21 cellular contexts compared by ENCODE assay signal in genomic region chr1:20993716-20994115, GRCh38.
DNase-seq lines count a peak whose midpoint lies in the region; ATAC-seq, FAIRE-seq and TF ChIP-seq lines count a peak whose summit lies in the region.
"Had no signal": no experiment of that assay in that cellular context is flagged by ENCODE, and none has a peak within 500 bp of the region (broad histone marks: within the 10 kb centered on the region; RNA-seq: fewer than 3 reads in every experiment).

No MANE protein-coding gene starts in this region.

- TF ChIP-seq POLR2A in breast epithelium (IDR thresholded peaks at IDR 0.05) = no peak

- H3K27me3 ChIP-seq in breast epithelium = no peaks in the 10 kb centered on the region
- no peaks in the 10 kb centered on the region for H3K27me3 ChIP-seq in KMS-11 (ENCODE audit: insufficient read depth, low read depth)

- TF ChIP-seq CTCF in MCF 10A (IDR thresholded peaks at IDR 0.05; ENCODE audit: unreplicated experiment) (no peak), breast epithelium (IDR thresholded peaks at IDR 0.05) (no peak), KMS-11 (conservative IDR thresholded peaks at IDR 0.05; ENCODE audit: low read depth, low read length) (no peak)

- ATAC-seq in stimulated activated naive B cell treated with anti-CD40 and anti-IgM and Interleukin-4, amounts not matched to agents 10 μg/mL and 1 μg/mL and 100 μg/mL, for 72 hours (replicated peaks) = no peak

- peaks cover 12% of the 10 kb centered on the region for H3K4me1 Mint-ChIP-seq in MCF 10A (ENCODE audit: insufficient read depth, unreplicated experiment)
- H3K4me1 Mint-ChIP-seq in stimulated activated naive B cell treated with anti-CD40 and anti-IgM and Interleukin-4, amounts not matched to agents 10 μg/mL and 1 μg/mL and 100 μg/mL, for 72 hours = peaks cover 10 to 28% of the 10 kb centered on the region in 2 donors

- POLR2A ChIA-PET in MCF 10A (lab: Yijun Ruan, JAX) = interaction anchor here (1.2 to 1.3 kb wide), 2 partner anchors 14 to 207 kb away, joined by 3 read pairs; no protein-coding TSS in a partner anchor

- peak overlapping the region; percentile 85 for H3K4me2 ChIP-seq in KMS-11
- H3K4me2 ChIP-seq: SK-N-SH had no signal

- no peaks in the 10 kb centered on the region for H3K9me3 ChIP-seq in breast epithelium
- H3K9me3 ChIP-seq: SK-N-SH had no signal

- intact Hi-C loops in MCF 10A (cut with micrococcal nuclease) = no loop called here
- intact Hi-C loops in breast epithelium (cut with DNase I; ENCODE audit: low total_unique reads) = no loop called here

- no peak for FAIRE-seq in GM19239 (lab: Jason Lieb, UNC)
- FAIRE-seq: D721Med had no signal

- H3K27ac ChIP-seq in breast epithelium (no peak overlapping the region), KMS-11 (peak overlapping the region; percentile 74; the same call in 1 of the 2 replicates)
- H3K27ac ChIP-seq: HL-60 had no signal

- BruUV-seq in MCF 10A (replicated peaks; lab: Mats Ljungman, UMichigan) = no TSS peak

- no peak overlapping the region for H3K4me3 Mint-ChIP-seq in MCF 10A (ENCODE audit: unreplicated experiment)
- no peak overlapping the region for H3K4me3 Mint-ChIP-seq in stimulated activated naive B cell treated with anti-CD40 and anti-IgM and Interleukin-4, amounts not matched to agents 10 μg/mL and 1 μg/mL and 100 μg/mL, for 72 hours
- H3K4me3 Mint-ChIP-seq: CD8-positive, alpha-beta memory T cell; H9 had no signal

- H4K20me1 ChIP-seq in KMS-11 (ENCODE audit: insufficient read depth) = no peaks in the 10 kb centered on the region

- no peaks in the 10 kb centered on the region for H3K27me3 Mint-ChIP-seq in MCF 10A (ENCODE audit: insufficient read depth, unreplicated experiment)
- H3K27me3 Mint-ChIP-seq in stimulated activated naive B cell treated with anti-CD40 and anti-IgM and Interleukin-4, amounts not matched to agents 10 μg/mL and 1 μg/mL and 100 μg/mL, for 72 hours = no peaks in the 10 kb centered on the region
- H3K27me3 Mint-ChIP-seq: CD8-positive, alpha-beta memory T cell had no signal

- CTCF ChIA-PET in MCF 10A (lab: Yijun Ruan, JAX) = interaction anchor here (1.0 kb wide), 1 partner anchor 201 kb away, joined by 3 read pairs; no protein-coding TSS in a partner anchor

- no peak overlapping the region for H2AFZ ChIP-seq in KMS-11 (ENCODE audit: low read depth)

- H3K4me1 ChIP-seq in breast epithelium = no peaks in the 10 kb centered on the region
- peaks cover 75% of the 10 kb centered on the region for H3K4me1 ChIP-seq in KMS-11 (ENCODE audit: low read depth, poor library complexity, severe bottlenecking)

- H3K4me3 ChIP-seq in breast epithelium (no peak overlapping the region), KMS-11 (IDR thresholded peaks at IDR 0.05; ENCODE audit: insufficient read depth, low read depth, low read length) (no peak overlapping the region)

- H3K36me3 ChIP-seq in breast epithelium (no peaks in the 10 kb centered on the region), KMS-11 (ENCODE audit: insufficient read depth) (no peaks in the 10 kb centered on the region)

- peak overlapping the region; percentile 9 for H3K27ac Mint-ChIP-seq in MCF 10A (ENCODE audit: low read depth, unreplicated experiment)
- H3K27ac Mint-ChIP-seq in stimulated activated naive B cell treated with anti-CD40 and anti-IgM and Interleukin-4, amounts not matched to agents 10 μg/mL and 1 μg/mL and 100 μg/mL, for 72 hours = peak overlapping the region; percentile 37

- H3K9me3 Mint-ChIP-seq in MCF 10A (ENCODE audit: unreplicated experiment) = no peaks in the 10 kb centered on the region
- H3K9me3 Mint-ChIP-seq in stimulated activated naive B cell treated with anti-CD40 and anti-IgM and Interleukin-4, amounts not matched to agents 10 μg/mL and 1 μg/mL and 100 μg/mL, for 72 hours = no peaks in the 10 kb centered on the region
- H3K9me3 Mint-ChIP-seq: CD8-positive, alpha-beta memory T cell; H9 had no signal

- DNase-seq in MCF 10A (ENCODE audit: unreplicated experiment) (no peak), breast epithelium (ENCODE audit: low spot score in 2 of 2) (no peak), dermis microvascular lymphatic vessel endothelial cell (ENCODE audit: low read depth in 2 of 2) (peak; percentile 33 to 43), GM19239 (ENCODE audit: insufficient read length, low spot score) (no peak)
- no peak for DNase-seq in stimulated activated naive B cell treated with anti-CD40 and anti-IgM and Interleukin-4, amounts not matched to agents 10 μg/mL and 1 μg/mL and 100 μg/mL, for 72 hours
- no peak for DNase-seq in activated naive CD4-positive, alpha-beta T cell (lab: John Stamatoyannopoulos, UW)
- DNase-seq: C1 segment of cervical spinal cord; CD8-positive, alpha-beta memory T cell; H9; IMR-90; Kasumi-1; MM.1S; NCI-H1092 treated with DMSO at 0.1 percent for 48 hours; NCI-H2029 treated with DMSO at 0.1 percent for 48 hours; NCI-H774; OCI-M1; SHP77 had no signal

- H3K9ac ChIP-seq in KMS-11 = no peak overlapping the region
- H3K9ac ChIP-seq: SK-N-SH had no signal

- peaks cover 12% of the 10 kb centered on the region for H3K36me3 Mint-ChIP-seq in MCF 10A (ENCODE audit: insufficient read depth, unreplicated experiment)
- peaks cover 14 to 24% of the 10 kb centered on the region in 2 donors for H3K36me3 Mint-ChIP-seq in stimulated activated naive B cell treated with anti-CD40 and anti-IgM and Interleukin-4, amounts not matched to agents 10 μg/mL and 1 μg/mL and 100 μg/mL, for 72 hours
- H3K36me3 Mint-ChIP-seq: CD8-positive, alpha-beta memory T cell had no signal

- no peaks in the 10 kb centered on the region for H3K79me2 ChIP-seq in KMS-11 (ENCODE audit: insufficient read depth, low read depth)

Comparison
In these comparisons a context has a peak if more than half of its experiments do, and no peak if none do; other contexts are left out.
1. DNase-seq: peak in dermis microvascular lymphatic vessel endothelial cell (2 of 2); none in MCF 10A (single experiment), breast epithelium (0 of 2), stimulated activated naive B cell treated with anti-CD40 and anti-IgM and Interleukin-4, amounts not matched to agents 10 μg/mL and 1 μg/mL and 100 μg/mL, for 72 hours (single experiment), activated naive CD4-positive, alpha-beta T cell (0 of 4) and GM19239 (single experiment).